Comparison of ENCODE assay signal across 25 cellular contexts in genomic region chrX:102728646-102729045, GRCh38. TPM values are rescaled to one million over a fixed set of nuclear protein-coding genes. Genes with fewer than 3 reads are reported as not detected.
DNase-seq lines count a peak whose midpoint lies in the region; ATAC-seq, FAIRE-seq and TF ChIP-seq lines count a peak whose summit lies in the region.
"Had no signal": no experiment of that assay in that cellular context is flagged by ENCODE, and none has a peak within 500 bp of the region (broad histone marks: within the 10 kb centered on the region; RNA-seq: fewer than 3 reads in every experiment).

No MANE protein-coding gene starts in this region.

- H3K36me3 ChIP-seq in mammary epithelial cell (ENCODE audit: insufficient read depth, low read length) (no peaks in the 10 kb centered on the region), breast epithelium (no peaks in the 10 kb centered on the region), keratinocyte (ENCODE audit: control insufficient read depth in 2 of 2, extremely low read depth in 1 of 2, insufficient read depth in 2 of 2, low read length in 2 of 2) (no peaks in the 10 kb centered on the region)
- H3K36me3 ChIP-seq: BLaER1 treated with 17β-estradiol and CSF1 and Interleukin-3, amounts not matched to agents 10 nM and 100 nM had no signal

- in situ Hi-C loops in mammary epithelial cell (cut with MboI; ENCODE audit: low sequenced_read_pairs in 2 of 2), result no loop called here

- H3K4me3 ChIP-seq in mammary epithelial cell (replicated peaks in 1 of 3; ENCODE audit: insufficient read depth in 1 of 3, low read depth in 2 of 3, low read length in 3 of 3) (no peak overlapping the region), breast epithelium (no peak overlapping the region), keratinocyte (ENCODE audit: control insufficient read depth in 2 of 3, extremely low read depth in 1 of 3, insufficient read depth in 2 of 3, low read depth in 1 of 3, low read length in 3 of 3) (no peak overlapping the region)
- H3K4me3 ChIP-seq: A549; BLaER1 treated with 17β-estradiol and CSF1 and Interleukin-3, amounts not matched to agents 10 nM and 100 nM had no signal

- no peak for ATAC-seq in HG03196 (IDR thresholded peaks at IDR 0.05; ENCODE audit: unreplicated experiment)
- ATAC-seq: A549; CD8-positive, alpha-beta T cell had no signal

- 92% methylated on average over 1 of the region's 1 CpG for WGBS in mammary epithelial cell (ENCODE audit: low coverage, missing lambda C conversion rate)

- no peak overlapping the region for H3K4me3 Mint-ChIP-seq in type B pancreatic cell
- H3K4me3 Mint-ChIP-seq: B cell; CD4-positive, alpha-beta T cell; CD8-positive, alpha-beta T cell had no signal

- DNase-seq in mammary epithelial cell (peak; percentile 23), breast epithelium (ENCODE audit: low spot score in 2 of 2) (no peak), epithelial cell of prostate (ENCODE audit: low read depth, low spot score) (peak; percentile 8), keratinocyte (ENCODE audit: low read depth, low spot score) (no peak), type B pancreatic cell (ENCODE audit: extremely low spot score, unreplicated experiment) (no peak), OCI-M1 (lab: John Stamatoyannopoulos, UW) (no peak)
- no peak for DNase-seq in activated effector memory CD4-positive, alpha-beta T cell treated with anti-CD3 and anti-CD28 coated beads, Interleukin-2, amount 50 U/mL, for 16 hours
- DNase-seq: AML-193; Caco-2; Calu3; CD4-positive, alpha-beta T cell; CD8-positive, alpha-beta T cell; DMS79 treated with DMSO at 0.1 percent for 48 hours; GF-D8 had no signal

- peaks cover 4% of the 10 kb centered on the region for H3K36me3 Mint-ChIP-seq in type B pancreatic cell

- no peak for TF ChIP-seq CTCF in mammary epithelial cell (conservative IDR thresholded peaks at IDR 0.05 in 1 of 2, IDR thresholded peaks at IDR 0.05 in 1 of 2; ENCODE audit: extremely low read depth in 1 of 2, insufficient read depth in 1 of 2, low read depth in 1 of 2, low read length in 2 of 2)
- TF ChIP-seq CTCF in breast epithelium (IDR thresholded peaks at IDR 0.05), result no peak
- no peak for TF ChIP-seq CTCF in keratinocyte (optimal IDR thresholded peaks at IDR 0.05 in 1 of 3, IDR thresholded peaks at IDR 0.05 in 1 of 3, conservative IDR thresholded peaks at IDR 0.05 in 1 of 3; ENCODE audit: extremely low read depth in 1 of 3, insufficient read depth in 2 of 3, low read length in 3 of 3)
- no peak for TF ChIP-seq CTCF in type B pancreatic cell (conservative IDR thresholded peaks at IDR 0.05)

- H4K20me1 ChIP-seq in mammary epithelial cell (ENCODE audit: insufficient read depth, low read length), result no peaks in the 10 kb centered on the region
- H4K20me1 ChIP-seq in keratinocyte (ENCODE audit: control insufficient read depth, extremely low read depth, insufficient read depth, low read length), result no peaks in the 10 kb centered on the region
- H4K20me1 ChIP-seq: BLaER1 treated with 17β-estradiol and CSF1 and Interleukin-3, amounts not matched to agents 10 nM and 100 nM had no signal

- CTCF ChIA-PET in mammary epithelial cell (lab: Charles Lee; ENCODE audit: low non-redundant PET), result interaction anchor here (0.6 kb wide), 1 partner anchor 37 kb away, joined by 3 read pairs; no protein-coding TSS in a partner anchor

- H3K79me2 ChIP-seq in mammary epithelial cell (ENCODE audit: insufficient read depth, low read length) (no peaks in the 10 kb centered on the region), keratinocyte (ENCODE audit: control insufficient read depth, insufficient read depth, low read length) (no peaks in the 10 kb centered on the region)

- no peaks in the 10 kb centered on the region for H3K9me3 ChIP-seq in mammary epithelial cell (replicated peaks; ENCODE audit: insufficient read depth, low read length)
- H3K9me3 ChIP-seq in breast epithelium, result no peaks in the 10 kb centered on the region
- H3K9me3 ChIP-seq in keratinocyte (ENCODE audit: control insufficient read depth, low read depth, low read length), result no peaks in the 10 kb centered on the region
- H3K9me3 ChIP-seq: A549; BLaER1 treated with 17β-estradiol and CSF1 and Interleukin-3, amounts not matched to agents 10 nM and 100 nM; Caco-2 had no signal

- dilution Hi-C loops in mammary epithelial cell (cut with HindIII; ENCODE audit: low sequenced_read_pairs), result no loop called here
- dilution Hi-C loops in keratinocyte (cut with MboI; ENCODE audit: extremely low pct_ligation_motif_present, low sequenced_read_pairs), result no loop called here

- no peaks in the 10 kb centered on the region for H3K9me3 Mint-ChIP-seq in type B pancreatic cell
- H3K9me3 Mint-ChIP-seq: CD4-positive, alpha-beta T cell; CD8-positive, alpha-beta T cell had no signal

- no peaks in the 10 kb centered on the region for H3K27me3 ChIP-seq in mammary epithelial cell (ENCODE audit: insufficient read depth, low read length)
- H3K27me3 ChIP-seq in breast epithelium, result peaks cover 0 to 39% of the 10 kb centered on the region in 2 donors
- H3K27me3 ChIP-seq in keratinocyte (ENCODE audit: control insufficient read depth, extremely low read depth, insufficient read depth, low read length), result no peaks in the 10 kb centered on the region
- H3K27me3 ChIP-seq: BLaER1 treated with 17β-estradiol and CSF1 and Interleukin-3, amounts not matched to agents 10 nM and 100 nM had no signal

- peak overlapping the region; percentile 50 for H3K27ac Mint-ChIP-seq in type B pancreatic cell
- H3K27ac Mint-ChIP-seq: B cell; CD4-positive, alpha-beta T cell; CD8-positive, alpha-beta T cell had no signal

- H3K27ac ChIP-seq in mammary epithelial cell (ENCODE audit: insufficient read depth, low read depth, low read length) (peak overlapping the region; percentile 22), breast epithelium (no peak overlapping the region), epithelial cell of prostate (peak overlapping the region; percentile 26), keratinocyte (ENCODE audit: control insufficient read depth, insufficient read depth, low read length) (no peak overlapping the region)
- H3K27ac ChIP-seq: 22Rv1; A549; BLaER1 treated with 17β-estradiol and CSF1 and Interleukin-3, amounts not matched to agents 10 nM and 100 nM; C4-2B had no signal

- H3K4me1 ChIP-seq in mammary epithelial cell (ENCODE audit: insufficient read depth, low read length) (no peaks in the 10 kb centered on the region), breast epithelium (no peaks in the 10 kb centered on the region), keratinocyte (ENCODE audit: control insufficient read depth, extremely low read depth, insufficient read depth, low read length) (peaks cover 4% of the 10 kb centered on the region)
- H3K4me1 ChIP-seq: BLaER1 treated with 17β-estradiol and CSF1 and Interleukin-3, amounts not matched to agents 10 nM and 100 nM; Caco-2 had no signal

- no peak overlapping the region for H3K4me2 ChIP-seq in mammary epithelial cell (ENCODE audit: insufficient read depth, low read depth, low read length)
- peak overlapping the region; percentile 19 for H3K4me2 ChIP-seq in keratinocyte (ENCODE audit: control insufficient read depth, extremely low read depth, insufficient read depth, low read depth, low read length)
- H3K4me2 ChIP-seq: A549; BLaER1 treated with 17β-estradiol and CSF1 and Interleukin-3, amounts not matched to agents 10 nM and 100 nM had no signal

- intact Hi-C loops in mammary epithelial cell (cut with micrococcal nuclease), result loop anchor here (10.0 kb wide), 1 partner anchor 134 kb away; the partner anchor contains the start of gene ARMCX5
- intact Hi-C loops in breast epithelium (cut with DNase I; ENCODE audit: low total_unique reads), result loop anchor here (5.0 kb wide), 1 partner anchor 494 kb away; no protein-coding TSS in a partner anchor

- BruUV-seq in mammary epithelial cell (replicated peaks; lab: Mats Ljungman, UMichigan), result no TSS peak

- no peaks in the 10 kb centered on the region for H3K9me1 ChIP-seq in keratinocyte (ENCODE audit: control insufficient read depth, extremely low read depth, insufficient read depth, low read length)

- H3K4me1 Mint-ChIP-seq in type B pancreatic cell (ENCODE audit: unreplicated experiment), result no peaks in the 10 kb centered on the region
- H3K4me1 Mint-ChIP-seq: B cell had no signal

- H3K9ac ChIP-seq in mammary epithelial cell (ENCODE audit: insufficient read depth, low read length) (no peak overlapping the region), keratinocyte (ENCODE audit: control insufficient read depth, extremely low read depth, insufficient read depth, low read length) (no peak overlapping the region)
- H3K9ac ChIP-seq: BLaER1 treated with 17β-estradiol and CSF1 and Interleukin-3, amounts not matched to agents 10 nM and 100 nM had no signal

- no peak for FAIRE-seq in keratinocyte (lab: Jason Lieb, UNC)
- FAIRE-seq: A549, D721Med, G401.6, GM12891, GM18507, GM19239 had no signal

- H3K27me3 Mint-ChIP-seq in type B pancreatic cell, result no peaks in the 10 kb centered on the region
- H3K27me3 Mint-ChIP-seq: B cell; CD4-positive, alpha-beta T cell had no signal

- no peak for TF ChIP-seq POLR2A in breast epithelium (IDR thresholded peaks at IDR 0.05)

- no peak overlapping the region for H2AFZ ChIP-seq in mammary epithelial cell (ENCODE audit: low read depth, low read length)
- no peak overlapping the region for H2AFZ ChIP-seq in keratinocyte (ENCODE audit: control insufficient read depth, low read length)

RNA-seq across cellular contexts. Expression of gene GPRASP3, which starts 8.1 kb away (rescaled TPM):
- total RNA-seq in mammary epithelial cell, result 1 to 10 TPM; 3.3 to 3.4 TPM
- polyA plus RNA-seq in mammary epithelial cell, result 1.8 TPM
- polyA minus RNA-seq in mammary epithelial cell, result 65.3 TPM
- 1 to 10 TPM; 1.8 to 4.3 (median 4.2) TPM for total RNA-seq in breast epithelium
- 3.0 to 3.1 TPM (median 3.0 TPM) in 3 replicates for polyA plus RNA-seq in keratinocyte
- 1.1 TPM for polyA plus RNA-seq in keratinocyte (2011; ENCODE audit: low read depth)
- 2.2 and 3.4 TPM in 2 replicates for polyA plus RNA-seq in keratinocyte (2011; cell fraction: cytosol; rRNA removed)
- 2.9 and 4.1 TPM in 2 replicates for polyA plus RNA-seq in keratinocyte (2011; cell fraction: nucleus; rRNA removed)
- 1.5 and 2.6 TPM in 2 replicates for polyA plus RNA-seq in keratinocyte (2012; ENCODE audit: low replicate concordance)
- polyA minus RNA-seq in keratinocyte, result 1.1 to 4.6 TPM (median 4.5 TPM) in 3 replicates
- polyA minus RNA-seq in keratinocyte (2011; cell fraction: cytosol; rRNA and poly(A)+ RNA removed), result 6.5 TPM
- polyA minus RNA-seq in keratinocyte (2011; cell fraction: nucleus; rRNA and poly(A)+ RNA removed), result 3.1 and 6.2 TPM in 2 replicates
- 3.8 and 9.1 TPM in 2 replicates for total RNA-seq in type B pancreatic cell (ENCODE audit: low replicate concordance)

RNA-seq across cellular contexts. Expression of gene GPRASP2, which starts 16.4 kb away (rescaled TPM):
- total RNA-seq in mammary epithelial cell, result 10 to 100 TPM in 1 of 2 donors, 1 to 10 TPM in 1; 8.2 to 15.3 TPM
- 4.4 TPM for polyA plus RNA-seq in mammary epithelial cell
- 5.1 TPM for polyA minus RNA-seq in mammary epithelial cell
- total RNA-seq in breast epithelium, result 10 to 100 TPM in 2 of 3 donors, 1 to 10 TPM in 1; 8.0 to 16.2 (median 13.1) TPM
- polyA plus RNA-seq in keratinocyte, result 3.6 to 4.9 TPM (median 3.8 TPM) in 3 replicates
- 2.1 TPM for polyA plus RNA-seq in keratinocyte (2011; ENCODE audit: low read depth)
- polyA plus RNA-seq in keratinocyte (2011; cell fraction: cytosol; rRNA removed), result 3.4 and 4.5 TPM in 2 replicates
- polyA plus RNA-seq in keratinocyte (2011; cell fraction: nucleus; rRNA removed), result 4.9 and 6.0 TPM in 2 replicates
- polyA plus RNA-seq in keratinocyte (2012; ENCODE audit: low replicate concordance), result 3.2 and 4.7 TPM in 2 replicates
- polyA minus RNA-seq in keratinocyte, result 1.7 to 6.2 TPM (median 5.3 TPM) in 3 replicates
- 3.3 TPM for polyA minus RNA-seq in keratinocyte (2011; cell fraction: cytosol; rRNA and poly(A)+ RNA removed)
- 2.4 and 5.1 TPM in 2 replicates for polyA minus RNA-seq in keratinocyte (2011; cell fraction: nucleus; rRNA and poly(A)+ RNA removed)
- 8.5 and 16.3 TPM in 2 replicates for total RNA-seq in type B pancreatic cell (ENCODE audit: low replicate concordance)

Comparison
In these comparisons a context has a peak if more than half of its experiments do, and no peak if none do; other contexts are left out.
1. DNase-seq: peak in mammary epithelial cell (single experiment) and epithelial cell of prostate (single experiment); none in breast epithelium (0 of 2), keratinocyte (single experiment), type B pancreatic cell (single experiment), OCI-M1 (single experiment) and activated effector memory CD4-positive, alpha-beta T cell treated with anti-CD3 and anti-CD28 coated beads, Interleukin-2, amount 50 U/mL, for 16 hours (single experiment).
2. H3K27ac ChIP-seq: peak in mammary epithelial cell (single experiment) and epithelial cell of prostate (single experiment); none in breast epithelium (0 of 2) and keratinocyte (single experiment).